In the genomic region with DNA sequence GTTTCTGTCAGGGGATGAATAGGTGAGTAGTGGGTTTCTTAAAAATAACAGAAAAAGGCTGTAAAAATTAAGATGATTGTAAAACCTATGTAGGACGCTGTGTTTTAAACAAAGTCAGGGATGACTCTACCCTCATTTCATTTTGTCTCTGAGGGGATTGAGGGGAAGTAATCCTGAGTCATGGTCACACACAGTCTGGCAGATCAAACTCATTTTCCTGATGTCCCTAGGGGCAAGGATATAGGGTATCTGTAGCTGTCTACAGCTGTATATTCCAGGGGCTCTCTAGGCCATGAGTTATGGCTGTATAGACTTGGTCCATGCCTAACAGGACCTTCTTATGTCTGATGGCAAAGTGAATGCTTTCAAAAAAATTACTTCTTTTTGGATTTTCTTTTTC, we compare ENCODE assay signal across 32 cellular contexts.
"Had no signal": no experiment of that assay in that cellular context is flagged by ENCODE, and none has a peak within 500 bp of the region (broad histone marks: within the 10 kb centered on the region; RNA-seq: fewer than 3 reads in every experiment).

No MANE protein-coding gene starts in this region.

- H2AFZ ChIP-seq: PC-9 had no signal

- H3K36me3 ChIP-seq: brain microvascular endothelial cell had no signal

- DNase-seq: activated CD4-positive, alpha-beta T cell treated with anti-CD3 and anti-CD28 coated beads, Interleukin-2, amount 10 ng/mL, durations not matched to agents 24 days and 14 days; activated CD4-positive, alpha-beta T cell treated with anti-CD3 and anti-CD28 coated beads, Interleukin-2, amount 50 U/mL, for 4 hours; activated CD8-positive, alpha-beta T cell treated with anti-CD3 and anti-CD28 coated beads for 36 hours; activated effector memory CD4-positive, alpha-beta T cell treated with anti-CD3 and anti-CD28 coated beads, Interleukin-2, amount 50 U/mL, for 16 hours; activated naive CD4-positive, alpha-beta T cell; activated naive CD4-positive, alpha-beta T cell treated with anti-CD3 and anti-CD28 coated beads, Interleukin-2, amount 50 U/mL, for 16 hours; activated naive CD8-positive, alpha-beta T cell treated with anti-CD3 and anti-CD28 coated beads for 36 hours; activated T-cell treated with anti-CD3 and anti-CD28 coated beads, Interleukin-2, amount 50 U/mL, for 1 hour; activated T-cell treated with anti-CD3 and anti-CD28 coated beads, Interleukin-2, amount 50 U/mL, for 72 hours; amniotic stem cell; brain microvascular endothelial cell; central memory CD4-positive, alpha-beta T cell; KG1; MM.1S; NCI-H1105; NCI-H1417 treated with DMSO at 0.1 percent for 48 hours; NCI-H187 treated with DMSO at 0.1 percent for 48 hours; NCI-H2081; NCI-H2171 treated with DMSO at 0.1 percent for 48 hours; NCI-H2227 treated with DMSO at 0.1 percent for 48 hours; NCI-H446 treated with DMSO at 0.1 percent for 48 hours; NCI-H524; NCI-H69; NK-92 treated with Interleukin-12 subunit alpha and Interleukin-12 subunit beta, amount 100 ng/mL, for 24 hours; PC-9; SIG-M5; T1000 had no signal

- H3K27me3 Mint-ChIP-seq: activated CD8-positive, alpha-beta T cell treated with anti-CD3 and anti-CD28 coated beads for 36 hours had no signal

- H3K27ac Mint-ChIP-seq: activated CD4-positive, alpha-beta T cell treated with anti-CD3 and anti-CD28 coated beads, Interleukin-2, amount 10 ng/mL, durations not matched to agents 24 days and 14 days; activated CD8-positive, alpha-beta T cell treated with anti-CD3 and anti-CD28 coated beads for 36 hours; activated naive CD8-positive, alpha-beta T cell treated with anti-CD3 and anti-CD28 coated beads for 36 hours; activated T-cell treated with anti-CD3 and anti-CD28 coated beads, Interleukin-2, amount 50 U/mL, for 72 hours; activated T-helper 17 cell treated with anti-CD3 and anti-CD28 coated beads, Interleukin-2, amount 50 U/mL, for 72 hours had no signal

- H3K9me3 Mint-ChIP-seq: activated CD4-positive, alpha-beta T cell treated with anti-CD3 and anti-CD28 coated beads, Interleukin-2, amount 10 ng/mL, durations not matched to agents 24 days and 14 days; activated CD8-positive, alpha-beta T cell treated with anti-CD3 and anti-CD28 coated beads for 36 hours; activated naive CD8-positive, alpha-beta T cell treated with anti-CD3 and anti-CD28 coated beads for 36 hours had no signal

- H3K4me3 Mint-ChIP-seq: activated CD4-positive, alpha-beta T cell treated with anti-CD3 and anti-CD28 coated beads, Interleukin-2, amount 10 ng/mL, durations not matched to agents 24 days and 14 days; activated CD8-positive, alpha-beta T cell treated with anti-CD3 and anti-CD28 coated beads for 36 hours; activated naive CD8-positive, alpha-beta T cell treated with anti-CD3 and anti-CD28 coated beads for 36 hours; activated T-cell treated with anti-CD3 and anti-CD28 coated beads, Interleukin-2, amount 50 U/mL, for 72 hours; activated T-helper 17 cell treated with anti-CD3 and anti-CD28 coated beads, Interleukin-2, amount 50 U/mL, for 72 hours had no signal

- H3K4me1 Mint-ChIP-seq: activated CD4-positive, alpha-beta T cell treated with anti-CD3 and anti-CD28 coated beads, Interleukin-2, amount 10 ng/mL, durations not matched to agents 24 days and 14 days; activated naive CD8-positive, alpha-beta T cell treated with anti-CD3 and anti-CD28 coated beads for 36 hours; activated T-helper 17 cell treated with anti-CD3 and anti-CD28 coated beads, Interleukin-2, amount 50 U/mL, for 72 hours had no signal

- H3K27me3 ChIP-seq: brain microvascular endothelial cell had no signal

- ATAC-seq: activated CD8-positive, alpha-beta T cell treated with anti-CD3 and anti-CD28 coated beads for 36 hours; activated T-cell treated with anti-CD3 and anti-CD28 coated beads, Interleukin-2, amount 50 U/mL, for 72 hours; activated T-helper 17 cell treated with anti-CD3 and anti-CD28 coated beads, Interleukin-2, amount 50 U/mL, for 72 hours; Right ventricle myocardium inferior had no signal

- H3K27ac ChIP-seq: brain microvascular endothelial cell, PC-9, RWPE1, SK-N-MC had no signal

- H3K4me3 ChIP-seq: PC-9, SK-N-MC had no signal

- H3K4me2 ChIP-seq: PC-9 had no signal

- H3K36me3 Mint-ChIP-seq: activated naive CD8-positive, alpha-beta T cell treated with anti-CD3 and anti-CD28 coated beads for 36 hours had no signal

- FAIRE-seq: RCC 7860 had no signal
